Comparison of ENCODE assay signal across 14 cellular contexts in the genomic region with DNA sequence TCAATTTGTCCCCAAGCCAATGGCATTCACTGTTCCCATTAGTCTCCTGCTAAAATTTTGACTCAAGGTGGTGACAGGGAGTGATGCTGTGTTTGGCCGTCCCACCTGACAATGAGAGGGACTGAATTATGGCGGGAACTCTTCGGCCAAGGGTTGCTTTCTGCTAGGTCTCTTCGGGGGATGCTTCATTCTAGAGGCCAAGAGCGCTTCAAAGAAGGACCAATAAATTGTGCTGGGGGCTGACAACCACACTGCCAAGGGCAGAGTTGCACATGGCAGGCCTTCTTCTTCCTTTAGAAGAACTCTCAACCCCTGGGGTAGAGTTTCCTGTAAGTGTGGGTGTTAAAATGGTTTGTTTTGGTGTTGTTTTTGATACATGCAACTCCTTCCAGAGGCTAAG.
A peak's percentile ranks its signal among the peaks of the same experiment; 100 is the strongest.
DNase-seq lines count a peak whose midpoint lies in the region; ATAC-seq and TF ChIP-seq lines count a peak whose summit lies in the region.
"Had no signal": no experiment of that assay in that cellular context is flagged by ENCODE, and none has a peak within 500 bp of the region (broad histone marks: within the 10 kb centered on the region; RNA-seq: fewer than 3 reads in every experiment).

No MANE protein-coding gene starts in this region.

- no peaks in the 10 kb centered on the region for H3K27me3 Mint-ChIP-seq in chondrocyte (ENCODE audit: low read depth)
- peaks cover 2% of the 10 kb centered on the region for H3K27me3 Mint-ChIP-seq in activated CD8-positive, alpha-beta T cell treated with anti-CD3 and anti-CD28 coated beads for 36 hours

- intact Hi-C loops in heart left ventricle (cut with DNase I) (loop anchor here in 3 of 10 donors (10.0 kb wide), 2 partner anchors 129 to 451 kb away; no protein-coding TSS in a partner anchor), psoas muscle (cut with DNase I) (loop anchor here in 1 of 2 donors (10.0 kb wide), 1 partner anchor 401 kb away; the partner anchor contains the start of gene RGMA), vagina (cut with DNase I) (no loop called here)
- intact Hi-C loops in activated CD8-positive, alpha-beta T cell treated with anti-CD3 and anti-CD28 coated beads for 36 hours (cut with micrococcal nuclease), result no loop called here

- no peak for TF ChIP-seq CTCF in chondrocyte (IDR thresholded peaks at IDR 0.05)
- TF ChIP-seq CTCF in heart left ventricle (IDR thresholded peaks at IDR 0.05), result no peak
- no peak for TF ChIP-seq CTCF in psoas muscle (IDR thresholded peaks at IDR 0.05)
- no peak for TF ChIP-seq CTCF in vagina (IDR thresholded peaks at IDR 0.05)
- TF ChIP-seq CTCF in activated CD8-positive, alpha-beta T cell treated with anti-CD3 and anti-CD28 coated beads for 36 hours (IDR thresholded peaks at IDR 0.05), result no peak

- ATAC-seq in heart left ventricle (peak; percentile 27 to 55 (median 40)), psoas muscle (peak in 1 of 4 donors; percentile 13), HG02623 (IDR thresholded peaks at IDR 0.05; ENCODE audit: unreplicated experiment) (no peak)
- ATAC-seq in activated CD8-positive, alpha-beta T cell treated with anti-CD3 and anti-CD28 coated beads for 36 hours, result no peak
- ATAC-seq: K562 had no signal

- TF ChIP-seq POLR2A in heart left ventricle (IDR thresholded peaks at IDR 0.05), result no peak
- no peak for TF ChIP-seq POLR2A in vagina (IDR thresholded peaks at IDR 0.05)

- POLR2A ChIA-PET in activated CD8-positive, alpha-beta T cell treated with anti-CD3 and anti-CD28 coated beads for 36 hours (lab: Charles Lee), result no interaction called here

- no peaks in the 10 kb centered on the region for H3K36me3 Mint-ChIP-seq in chondrocyte (ENCODE audit: low read depth)
- H3K36me3 Mint-ChIP-seq in activated CD8-positive, alpha-beta T cell treated with anti-CD3 and anti-CD28 coated beads for 36 hours (ENCODE audit: low read depth), result no peaks in the 10 kb centered on the region

- H3K36me3 ChIP-seq in heart left ventricle, result no peaks in the 10 kb centered on the region
- no peaks in the 10 kb centered on the region for H3K36me3 ChIP-seq in psoas muscle (ENCODE audit: insufficient read depth in 1 of 2, low read depth in 1 of 2)
- H3K36me3 ChIP-seq in vagina, result no peaks in the 10 kb centered on the region

- peak overlapping the region; percentile 4 for H3K27ac Mint-ChIP-seq in chondrocyte (ENCODE audit: unreplicated experiment)
- no peak overlapping the region for H3K27ac Mint-ChIP-seq in activated CD8-positive, alpha-beta T cell treated with anti-CD3 and anti-CD28 coated beads for 36 hours

- H3K27me3 ChIP-seq in heart left ventricle (no peaks in the 10 kb centered on the region), psoas muscle (ENCODE audit: insufficient read depth in 3 of 3, low read length in 2 of 3) (no peaks in the 10 kb centered on the region), vagina (no peaks in the 10 kb centered on the region)

- H3K9me3 Mint-ChIP-seq in chondrocyte (ENCODE audit: low read depth), result no peaks in the 10 kb centered on the region
- no peaks in the 10 kb centered on the region for H3K9me3 Mint-ChIP-seq in activated CD8-positive, alpha-beta T cell treated with anti-CD3 and anti-CD28 coated beads for 36 hours

- H3K4me1 Mint-ChIP-seq in chondrocyte (ENCODE audit: low read depth), result peaks cover 14% of the 10 kb centered on the region
- no peaks in the 10 kb centered on the region for H3K4me1 Mint-ChIP-seq in activated CD8-positive, alpha-beta T cell treated with anti-CD3 and anti-CD28 coated beads for 36 hours (ENCODE audit: low read depth)

- H3K27ac ChIP-seq in heart left ventricle (peak overlapping the region in 10 of 12 donors; percentile 4 to 87 (median 58)), psoas muscle (peak overlapping the region; percentile 80), vagina (peak overlapping the region; percentile 2)

- CTCF ChIA-PET in activated CD8-positive, alpha-beta T cell treated with anti-CD3 and anti-CD28 coated beads for 36 hours (lab: Charles Lee), result no interaction called here

- H3K4me3 ChIP-seq in heart left ventricle, result no peak overlapping the region
- H3K4me3 ChIP-seq in psoas muscle, result no peak overlapping the region
- no peak overlapping the region for H3K4me3 ChIP-seq in vagina
- H3K4me3 ChIP-seq: K562 had no signal

- no peak for DNase-seq in chondrocyte (ENCODE audit: low spot score)
- peak in 3 of 5 donors; percentile 28 to 40 (median 29) for DNase-seq in heart left ventricle
- peak in 1 of 2 donors; percentile 58 for DNase-seq in psoas muscle
- no peak for DNase-seq in vagina (ENCODE audit: extremely low spot score in 2 of 2)
- DNase-seq in activated T-cell treated with anti-CD3 and anti-CD28 coated beads for 4 hours, result no peak
- no peak for DNase-seq in activated CD8-positive, alpha-beta T cell treated with anti-CD3 and anti-CD28 coated beads for 36 hours
- DNase-seq: ACHN, AML-193, GOT3, NCI-H1048, NCI-H2081 treated with DMSO at 0.1 percent for 48 hours, NCI-H524 had no signal

- 80 to 95% (median 82%) methylated on average over 5 of the region's 5 CpGs for WGBS in heart left ventricle, 4 donors
- WGBS in psoas muscle, 3 donors, result 66 to 84% (median 72%) methylated on average over 5 of the region's 5 CpGs

- H3K4me3 Mint-ChIP-seq in chondrocyte (ENCODE audit: unreplicated experiment), result no peak overlapping the region
- H3K4me3 Mint-ChIP-seq in activated CD8-positive, alpha-beta T cell treated with anti-CD3 and anti-CD28 coated beads for 36 hours, result no peak overlapping the region

- H3K9me3 ChIP-seq in heart left ventricle (no peaks in the 10 kb centered on the region), psoas muscle (no peaks in the 10 kb centered on the region), vagina (no peaks in the 10 kb centered on the region)

- peaks cover 0 to 20% (median 5%) of the 10 kb centered on the region in 12 donors for H3K4me1 ChIP-seq in heart left ventricle
- peaks cover 18% of the 10 kb centered on the region for H3K4me1 ChIP-seq in psoas muscle
- peaks cover 15% of the 10 kb centered on the region for H3K4me1 ChIP-seq in vagina

Comparison
In these comparisons a context has a peak if more than half of its experiments do, and no peak if none do; other contexts are left out.
1. DNase-seq: peak in heart left ventricle (3 of 5); none in chondrocyte (single experiment), vagina (0 of 2), activated T-cell treated with anti-CD3 and anti-CD28 coated beads for 4 hours (single experiment) and activated CD8-positive, alpha-beta T cell treated with anti-CD3 and anti-CD28 coated beads for 36 hours (single experiment).
2. ATAC-seq: peak in heart left ventricle (4 of 4); none in activated CD8-positive, alpha-beta T cell treated with anti-CD3 and anti-CD28 coated beads for 36 hours (single experiment) and HG02623 (single experiment).
3. H3K27ac ChIP-seq: peak in every context shown above with its lines; median percentile 80 in psoas muscle; 58 in heart left ventricle; 2 in vagina.